10 cellular contexts compared by ENCODE assay signal in genomic region chr1:164561461-164561860, GRCh38. TPM values are rescaled to one million over a fixed set of nuclear protein-coding genes. Genes with fewer than 3 reads are reported as not detected.
DNase-seq lines count a peak whose midpoint lies in the region; ATAC-seq and TF ChIP-seq lines count a peak whose summit lies in the region.
"Had no signal": no experiment of that assay in that cellular context is flagged by ENCODE, and none has a peak within 500 bp of the region (broad histone marks: within the 10 kb centered on the region; RNA-seq: fewer than 3 reads in every experiment).

No MANE protein-coding gene starts in this region.

- no peak overlapping the region for H3K27ac Mint-ChIP-seq in activated CD4-positive, alpha-beta memory T cell treated with anti-CD3 and anti-CD28 coated beads for 36 hours
- H3K27ac Mint-ChIP-seq: stimulated activated naive CD8-positive, alpha-beta T cell treated with anti-CD3 and anti-CD28 coated beads, Interleukin-15, Interleukin-2, amounts not matched to agents 100 ng/mL and 50 ng/mL, for 24 hours had no signal

- H3K27me3 ChIP-seq in H7 (ENCODE audit: control insufficient read depth, insufficient read depth, low read length) (no peaks in the 10 kb centered on the region), sigmoid colon (no peaks in the 10 kb centered on the region)

- CTCF ChIA-PET in activated CD4-positive, alpha-beta memory T cell treated with anti-CD3 and anti-CD28 coated beads for 36 hours (lab: Charles Lee), result no interaction called here

- peaks cover 8% of the 10 kb centered on the region for H3K4me1 Mint-ChIP-seq in activated CD4-positive, alpha-beta memory T cell treated with anti-CD3 and anti-CD28 coated beads for 36 hours (ENCODE audit: low read depth)

- no peaks in the 10 kb centered on the region for H3K36me3 Mint-ChIP-seq in activated CD4-positive, alpha-beta memory T cell treated with anti-CD3 and anti-CD28 coated beads for 36 hours

- no peak overlapping the region for H3K4me3 Mint-ChIP-seq in activated CD4-positive, alpha-beta memory T cell treated with anti-CD3 and anti-CD28 coated beads for 36 hours
- H3K4me3 Mint-ChIP-seq: stimulated activated naive CD8-positive, alpha-beta T cell treated with anti-CD3 and anti-CD28 coated beads, Interleukin-15, Interleukin-2, amounts not matched to agents 100 ng/mL and 50 ng/mL, for 24 hours had no signal

- H3K4me3 ChIP-seq in H7 (ENCODE audit: insufficient read depth, low read depth, low read length) (peak overlapping the region; percentile 90), SK-N-MC (peak overlapping the region; percentile 93), sigmoid colon (peak overlapping the region; percentile 67 to 90 (median 84))

- intact Hi-C loops in sigmoid colon (cut with DNase I), result loop anchor here (5.0 to 10.0 kb wide), 6 partner anchors 76 to 1027 kb away; no protein-coding TSS in a partner anchor
- intact Hi-C loops in activated CD4-positive, alpha-beta memory T cell treated with anti-CD3 and anti-CD28 coated beads for 36 hours (cut with micrococcal nuclease), result no loop called here

- TF ChIP-seq POLR2A in sigmoid colon (IDR thresholded peaks at IDR 0.05), result no peak

- H3K36me3 ChIP-seq in H7 (replicated peaks; ENCODE audit: control insufficient read depth, insufficient read depth, low read length) (no peaks in the 10 kb centered on the region), SK-N-MC (ENCODE audit: insufficient read depth, low read length) (no peaks in the 10 kb centered on the region), sigmoid colon (no peaks in the 10 kb centered on the region)

- no peaks in the 10 kb centered on the region for H3K9me3 ChIP-seq in SK-N-MC (ENCODE audit: low read depth, low read length)
- H3K9me3 ChIP-seq in sigmoid colon, result no peaks in the 10 kb centered on the region

- no peaks in the 10 kb centered on the region for H3K9me3 Mint-ChIP-seq in activated CD4-positive, alpha-beta memory T cell treated with anti-CD3 and anti-CD28 coated beads for 36 hours
- H3K9me3 Mint-ChIP-seq: stimulated activated naive CD8-positive, alpha-beta T cell treated with anti-CD3 and anti-CD28 coated beads, Interleukin-15, Interleukin-2, amounts not matched to agents 100 ng/mL and 50 ng/mL, for 24 hours had no signal

- peaks cover 18% of the 10 kb centered on the region for H3K27me3 Mint-ChIP-seq in activated CD4-positive, alpha-beta memory T cell treated with anti-CD3 and anti-CD28 coated beads for 36 hours

- no peak for TF ChIP-seq EP300 in sigmoid colon (IDR thresholded peaks at IDR 0.05)

- POLR2A ChIA-PET in activated CD4-positive, alpha-beta memory T cell treated with anti-CD3 and anti-CD28 coated beads for 36 hours (lab: Charles Lee), result no interaction called here

- H3K9ac ChIP-seq in SK-N-MC (ENCODE audit: insufficient read length), result peak overlapping the region; percentile 91

- no peak for ATAC-seq in HG03520 (IDR thresholded peaks at IDR 0.05; ENCODE audit: unreplicated experiment)

- 12 to 19% methylated on average over 1 of the region's 1 CpG for WGBS in sigmoid colon, 2 donors

- H3K4me1 ChIP-seq in sigmoid colon, result peaks cover 0 to 23% (median 8%) of the 10 kb centered on the region in 4 donors

- DNase-seq in H7 (no peak), SK-N-MC (ENCODE audit: low read depth, low spot score) (no peak), globus pallidus (ENCODE audit: low spot score) (peak; percentile 49), sigmoid colon (no peak), AML-193 (lab: John Stamatoyannopoulos, UW) (no peak), cerebellum (ENCODE audit: low spot score) (no peak)
- DNase-seq in activated CD4-positive, alpha-beta memory T cell treated with anti-CD3 and anti-CD28 coated beads for 36 hours, result no peak
- DNase-seq: activated gamma-delta T cell treated with Interleukin-2 at 50 U/mL for 16 hours had no signal

- H3K27ac ChIP-seq in SK-N-MC (peak overlapping the region; percentile 87), sigmoid colon (peak overlapping the region; percentile 82 to 94 (median 88))

- no peak for TF ChIP-seq CTCF in sigmoid colon (IDR thresholded peaks at IDR 0.05)

RNA-seq across cellular contexts. Expression of gene PBX1, which starts 2.5 kb away (rescaled TPM):
- 70.5 and 92.6 TPM in 2 replicates for total RNA-seq in H7 (2014; rRNA removed; shearing (Covaris generic))
- total RNA-seq in sigmoid colon, result 100 to 1,000 TPM; 118 to 168 (median 161) TPM
- 10 to 100 TPM in 2 of 3 donors, 1 to 10 TPM in 1; 6.7 to 18.0 (median 11.4) TPM for polyA plus RNA-seq in sigmoid colon
- under 1 TPM; 0.17 TPM for total RNA-seq in activated CD4-positive, alpha-beta memory T cell treated with anti-CD3 and anti-CD28 coated beads for 36 hours
- total RNA-seq in cerebellum, result 107 TPM

Comparison
In these comparisons a context has a peak if more than half of its experiments do, and no peak if none do; other contexts are left out.
1. RNA of gene PBX1, which starts 2.5 kb away (total RNA-seq): 118 to 168 TPM in sigmoid colon, 107 TPM in cerebellum (single experiment) and 70.5 to 92.6 TPM in H7; 0.17 TPM in activated CD4-positive, alpha-beta memory T cell treated with anti-CD3 and anti-CD28 coated beads for 36 hours; every median in the first group is over 10 times any median in the second.
2. Peak in every context shown above with its lines, with median percentiles within 50 percentile points of each other: H3K4me3 ChIP-seq.